6 cellular contexts compared by ENCODE assay signal in the genomic region with DNA sequence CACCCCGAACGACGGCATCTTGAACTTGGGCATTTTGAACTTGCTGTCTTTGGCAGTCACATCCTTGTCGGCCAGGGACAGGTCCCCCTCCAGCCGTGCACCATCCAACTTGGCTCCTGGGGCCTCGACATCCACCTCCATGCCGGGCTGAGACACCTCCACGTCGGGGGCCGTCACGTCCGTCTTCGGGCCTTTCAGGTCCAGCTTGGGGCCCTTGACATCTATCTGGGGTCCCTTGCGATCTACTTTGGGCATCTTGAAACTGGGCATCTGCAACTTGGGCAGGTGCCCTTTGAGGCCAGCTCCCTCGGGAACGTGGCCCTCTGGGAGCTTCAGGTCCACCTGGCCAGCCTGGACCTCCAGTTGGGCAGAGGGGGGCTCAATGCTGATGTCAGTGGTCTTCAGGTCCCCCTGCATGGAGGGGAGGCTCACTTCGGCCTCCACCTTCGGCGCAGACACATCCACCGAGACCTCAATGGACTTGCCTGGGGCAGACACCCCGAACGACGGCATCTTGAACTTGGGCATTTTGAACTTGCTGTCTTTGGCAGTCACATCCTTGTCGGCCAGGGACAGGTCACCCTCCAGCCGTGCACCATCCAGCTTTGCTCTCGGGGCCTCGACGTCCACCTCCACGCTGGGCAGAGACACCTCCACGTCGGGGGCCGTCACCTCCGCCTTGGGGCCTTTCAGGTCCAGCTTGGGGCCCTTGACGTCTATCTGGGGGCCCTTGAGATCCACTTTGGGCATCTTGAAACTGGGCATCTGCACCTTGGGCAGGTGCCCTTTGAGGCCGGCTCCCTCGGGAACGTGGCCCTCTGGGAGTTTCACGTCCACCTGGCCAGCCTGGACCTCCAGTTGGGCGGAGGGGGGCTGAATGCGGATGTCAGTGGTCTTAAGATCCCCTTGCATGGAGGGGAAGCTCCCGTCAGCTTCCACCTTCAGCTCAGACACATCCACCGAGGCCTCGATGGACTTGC. TPM values are rescaled to one million over a fixed set of nuclear protein-coding genes. Genes with fewer than 3 reads are reported as not detected.
"Had no signal": no experiment of that assay in that cellular context is flagged by ENCODE, and none has a peak within 500 bp of the region (broad histone marks: within the 10 kb centered on the region; RNA-seq: fewer than 3 reads in every experiment).

No MANE protein-coding gene starts in this region.

RNA-seq across cellular contexts. Expression of a gene that starts 21.6 kb away (rescaled TPM):
- total RNA-seq: HepG2, IMR-90, NCI-H460, PC-9, RPMI7951, SJSA1 had no signal
- polyA plus RNA-seq: HepG2 had no signal
